Comparison of ENCODE assay signal across 19 cellular contexts in genomic region chr12:97960225-97960624, GRCh38.
"Had no signal": no experiment of that assay in that cellular context is flagged by ENCODE, and none has a peak within 500 bp of the region (broad histone marks: within the 10 kb centered on the region; RNA-seq: fewer than 3 reads in every experiment).

No MANE protein-coding gene starts in this region.

- H3K4me2 ChIP-seq: hepatocyte had no signal

- H3K27ac ChIP-seq: colonic mucosa, hepatocyte, ovary, spleen, tibial artery, upper lobe of left lung, vagina had no signal

- H3K27ac Mint-ChIP-seq: naive thymus-derived CD8-positive, alpha-beta T cell; stimulated activated memory B cell treated with anti-CD40 and anti-IgM and Interleukin-4, amounts not matched to agents 10 μg/mL and 1 μg/mL and 100 μg/mL, for 72 hours; stimulated activated naive CD8-positive, alpha-beta T cell treated with anti-CD3 and anti-CD28 coated beads, Interleukin-15, Interleukin-2, amounts not matched to agents 100 ng/mL and 50 ng/mL, for 24 hours had no signal

- H3K4me1 ChIP-seq: colonic mucosa, spleen, tibial artery, upper lobe of left lung, vagina had no signal

- FAIRE-seq: endothelial cell of umbilical vein had no signal

- ATAC-seq: mucosa of descending colon; naive thymus-derived CD8-positive, alpha-beta T cell had no signal

- H2AFZ ChIP-seq: hepatocyte had no signal

- H3K27me3 Mint-ChIP-seq: stimulated activated memory B cell treated with anti-CD40 and anti-IgM and Interleukin-4, amounts not matched to agents 10 μg/mL and 1 μg/mL and 100 μg/mL, for 72 hours; stimulated activated naive CD8-positive, alpha-beta T cell treated with anti-CD3 and anti-CD28 coated beads, Interleukin-15, Interleukin-2, amounts not matched to agents 100 ng/mL and 50 ng/mL, for 24 hours had no signal

- H3K9me3 ChIP-seq: colonic mucosa, ovary, vagina had no signal

- H3K4me3 ChIP-seq: colonic mucosa, hepatocyte, mucosa of descending colon, ovary, spleen, tibial artery, upper lobe of left lung, vagina had no signal

- H3K36me3 ChIP-seq: colonic mucosa, ovary, spleen, tibial artery, upper lobe of left lung, vagina had no signal

- H3K79me2 ChIP-seq: hepatocyte had no signal

- H3K27me3 ChIP-seq: colonic mucosa, hepatocyte, ovary, spleen, tibial artery, upper lobe of left lung, vagina had no signal

- H3K4me3 Mint-ChIP-seq: naive thymus-derived CD8-positive, alpha-beta T cell; neural crest cell; stimulated activated memory B cell treated with anti-CD40 and anti-IgM and Interleukin-4, amounts not matched to agents 10 μg/mL and 1 μg/mL and 100 μg/mL, for 72 hours; stimulated activated naive CD8-positive, alpha-beta T cell treated with anti-CD3 and anti-CD28 coated beads, Interleukin-15, Interleukin-2, amounts not matched to agents 100 ng/mL and 50 ng/mL, for 24 hours had no signal

- H3K36me3 Mint-ChIP-seq: stimulated activated memory B cell treated with anti-CD40 and anti-IgM and Interleukin-4, amounts not matched to agents 10 μg/mL and 1 μg/mL and 100 μg/mL, for 72 hours had no signal

- DNase-seq: colonic mucosa; dermis blood vessel endothelial cell; foreskin melanocyte; islet precursor cell; ovary; right cardiac atrium; spleen; stimulated activated CD4-positive, alpha-beta T cell treated with anti-CD3 and anti-CD28 coated beads, Interleukin-1b, Interleukin-23, amount 100 ng/mL, for 48 hours; stimulated activated CD4-positive, alpha-beta T cell treated with anti-CD3 and anti-CD28 coated beads, Interleukin-4, amount 100 ng/mL, for 24 hours; tibial artery; upper lobe of left lung had no signal

- H3K4me1 Mint-ChIP-seq: naive thymus-derived CD8-positive, alpha-beta T cell; neural crest cell; stimulated activated memory B cell treated with anti-CD40 and anti-IgM and Interleukin-4, amounts not matched to agents 10 μg/mL and 1 μg/mL and 100 μg/mL, for 72 hours had no signal
